25 cellular contexts compared by ENCODE assay signal in the genomic region with DNA sequence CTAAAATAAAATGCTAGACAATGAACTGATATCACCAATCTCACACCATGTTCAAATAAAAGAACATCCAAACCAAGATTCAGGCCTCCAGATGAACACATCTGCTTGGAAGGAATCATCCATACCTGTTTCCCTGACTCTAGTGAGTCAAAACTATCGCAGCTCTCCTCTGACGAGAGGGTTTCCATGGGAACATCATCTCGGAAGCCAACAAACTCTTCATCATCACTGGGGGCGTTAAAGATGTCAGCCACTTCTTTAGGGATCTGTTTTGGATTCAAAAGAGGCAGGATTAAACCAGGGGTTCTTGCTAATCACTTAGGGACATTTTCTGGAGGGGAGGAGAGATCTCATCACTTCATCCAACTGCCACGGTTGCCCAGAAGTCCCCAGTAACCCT.
"Had no signal": no experiment of that assay in that cellular context is flagged by ENCODE, and none has a peak within 500 bp of the region (broad histone marks: within the 10 kb centered on the region; RNA-seq: fewer than 3 reads in every experiment).

No MANE protein-coding gene starts in this region.

- H3K9me3 ChIP-seq: left lung, neutrophil, ovary, prostate gland, thoracic aorta, vagina had no signal

- H3K27ac ChIP-seq: left lung, neutrophil, ovary, prostate gland, thoracic aorta, vagina, WERI-Rb-1 had no signal

- DNase-seq: activated CD8-positive, alpha-beta memory T cell treated with anti-CD3 and anti-CD28 coated beads for 24 hours; activated CD8-positive, alpha-beta memory T cell treated with anti-CD3 and anti-CD28 coated beads, Interleukin-2, amount 50 U/mL, for 4 hours; activated naive CD4-positive, alpha-beta T cell treated with Interleukin-2 at 50 U/mL for 16 hours; activated naive CD8-positive, alpha-beta T cell treated with anti-CD3 and anti-CD28 coated beads for 36 hours; activated T-cell treated with anti-CD3 and anti-CD28 coated beads, Interleukin-2, amount 50 U/mL, for 4 hours; central memory CD4-positive, alpha-beta T cell; effector memory CD4-positive, alpha-beta T cell; glutamatergic neuron; hippocampal formation; kidney glomerular epithelial cell; left lung; midbrain; natural killer cell; ovary; right cardiac atrium; stimulated activated CD4-positive, alpha-beta T cell treated with anti-CD3 and anti-CD28 coated beads, Interleukin-4, amount 100 ng/mL, for 24 hours; stimulated activated naive CD4-positive, alpha-beta T cell treated with Interleukin-2 at 50 U/mL for 16 hours; WERI-Rb-1 had no signal

- H3K4me3 Mint-ChIP-seq: activated naive CD8-positive, alpha-beta T cell treated with anti-CD3 and anti-CD28 coated beads for 36 hours; activated T-cell treated with anti-CD3 and anti-CD28 coated beads, Interleukin-2, amount 50 U/mL, for 4 hours; natural killer cell; T-helper 2 cell treated with Interferon-gamma antibody and Interleukin-4, amounts not matched to agents 5 μg/mL and 100 μg/mL, for 36 hours; type B pancreatic cell had no signal

- H3K4me1 Mint-ChIP-seq: natural killer cell had no signal

- H3K27ac Mint-ChIP-seq: activated naive CD8-positive, alpha-beta T cell treated with anti-CD3 and anti-CD28 coated beads for 36 hours; natural killer cell; T-helper 2 cell treated with Interferon-gamma antibody and Interleukin-4, amounts not matched to agents 5 μg/mL and 100 μg/mL, for 36 hours; type B pancreatic cell had no signal

- H3K4me3 ChIP-seq: left lung, lung, ovary, prostate gland, thoracic aorta, vagina had no signal

- H3K4me1 ChIP-seq: left lung, prostate gland had no signal

- H3K36me3 Mint-ChIP-seq: natural killer cell had no signal

- ATAC-seq: activated T-cell treated with anti-CD3 and anti-CD28 coated beads, Interleukin-2, amount 50 U/mL, for 4 hours; left lung; natural killer cell; right cardiac atrium had no signal

- H3K36me3 ChIP-seq: neutrophil, ovary, prostate gland, thoracic aorta, vagina had no signal

- H3K27me3 ChIP-seq: left lung, neutrophil, ovary, vagina had no signal

- H3K27me3 Mint-ChIP-seq: activated naive CD8-positive, alpha-beta T cell treated with anti-CD3 and anti-CD28 coated beads for 36 hours; type B pancreatic cell had no signal
